In genomic region chr7:134932707-134933370, GRCh38 we compare ENCODE assay signal across 1 cellular context.
TF ChIP-seq lines count a peak whose summit lies in the region.

No MANE protein-coding gene starts in this region.

TF ChIP-seq in SK-N-SH, 30 proteins besides CTCF, POLR2A, EP300 and RAD21 (continued from another document):
- TF ChIP-seq IRF3 (IDR thresholded peaks at IDR 0.05; ENCODE audit: low read depth, low read length), result no peak
- no peak for TF ChIP-seq USF2 (IDR thresholded peaks at IDR 0.05; ENCODE audit: borderline replicate concordance, low read depth, low read length)
- TF ChIP-seq PBX3 (IDR thresholded peaks at IDR 0.05), result no peak
